ENCODE assay signal across 8 cellular contexts in the genomic region with DNA sequence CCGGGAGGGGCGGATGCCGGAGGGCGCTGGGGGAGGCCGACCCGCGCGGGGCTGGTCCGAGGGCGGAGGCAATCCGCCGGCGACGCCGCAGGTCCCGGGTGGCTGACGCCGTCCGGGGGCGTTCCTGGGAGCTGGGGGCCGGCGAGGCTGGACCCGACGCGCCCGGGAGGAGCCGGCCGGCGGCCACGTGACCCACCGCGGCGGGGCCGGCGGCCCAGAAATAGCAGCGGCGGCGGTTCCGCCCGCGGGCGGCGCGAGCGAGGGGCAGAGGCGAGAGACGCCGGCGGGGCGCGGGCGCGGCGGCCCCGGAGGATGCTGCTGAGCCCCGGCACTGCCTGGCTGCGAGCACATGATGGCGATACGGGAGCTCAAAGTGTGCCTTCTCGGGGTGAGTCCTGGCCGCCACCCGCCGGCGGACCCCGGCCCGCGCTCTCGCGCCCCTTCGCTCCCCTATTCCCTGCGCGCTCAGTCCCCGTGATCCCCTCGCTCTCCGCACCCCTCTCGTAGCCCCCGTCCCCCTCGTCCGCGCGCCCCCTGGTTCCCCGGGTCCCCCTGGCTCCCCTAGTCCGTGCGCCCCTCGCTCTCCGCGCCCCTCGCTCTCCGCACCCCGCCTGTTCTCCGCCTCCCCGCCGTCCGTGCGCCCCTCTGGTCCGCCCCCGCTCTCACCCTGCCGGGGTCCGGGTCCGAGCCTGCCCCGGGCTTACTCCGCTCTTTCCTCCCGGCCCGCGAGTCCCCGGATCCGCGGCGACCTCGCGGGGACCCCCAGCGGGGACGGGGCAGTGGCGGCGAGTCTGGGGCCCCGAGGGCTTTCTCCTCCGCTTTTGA. TPM values are rescaled to one million over a fixed set of nuclear protein-coding genes. Genes with fewer than 3 reads are reported as not detected.
DNase-seq lines count a peak whose midpoint lies in the region; ATAC-seq, FAIRE-seq and TF ChIP-seq lines count a peak whose summit lies in the region.

A gene with protein sequence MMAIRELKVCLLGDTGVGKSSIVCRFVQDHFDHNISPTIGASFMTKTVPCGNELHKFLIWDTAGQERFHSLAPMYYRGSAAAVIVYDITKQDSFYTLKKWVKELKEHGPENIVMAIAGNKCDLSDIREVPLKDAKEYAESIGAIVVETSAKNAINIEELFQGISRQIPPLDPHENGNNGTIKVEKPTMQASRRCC (plus strand): TSS at position 245 of the 825 bp plus-strand sequence. CDS start 105 bp downstream, at position 350.

- peak within 1 kb of the TSS; percentile 66 for H3K4me2 ChIP-seq in DOHH2 (ENCODE audit: low read length)

- H3K9me2 ChIP-seq in DOHH2 (replicated peaks; ENCODE audit: control insufficient read depth, low read length): no peaks in the 10 kb centered on the region

- peak; percentile 32 for ATAC-seq in GM19455 (IDR thresholded peaks at IDR 0.05; ENCODE audit: unreplicated experiment)
- ATAC-seq in pancreas: peak; percentile 76 to 85 (median 83)
- no peak for ATAC-seq in HG02884 (IDR thresholded peaks at IDR 0.05; ENCODE audit: unreplicated experiment)

- H4K20me1 ChIP-seq in DOHH2 (ENCODE audit: control insufficient read depth, insufficient read depth, low read depth, low read length): no peaks in the 10 kb centered on the region; the same call in 1 of the 2 replicates

- in situ Hi-C loops in astrocyte of the cerebellum (cut with HindIII; ENCODE audit: low sequenced_read_pairs): no loop called here

- DNase-seq in LoVo (ENCODE audit: low spot score): peak; percentile 38
- no peak for DNase-seq in astrocyte of the cerebellum (ENCODE audit: low read depth)
- peak; percentile 81 for DNase-seq in left ventricle myocardium inferior
- peak; percentile 54 to 83 (median 65) for DNase-seq in pancreas
- no peak for DNase-seq in Kasumi-1 (lab: John Stamatoyannopoulos, UW)

- H3K9me3 ChIP-seq in DOHH2 (ENCODE audit: control insufficient read depth, insufficient read depth, low read length) (no peaks in the 10 kb centered on the region), left ventricle myocardium inferior (replicated peaks) (no peaks in the 10 kb centered on the region), pancreas (no peaks in the 10 kb centered on the region)

- no peaks in the 10 kb centered on the region for H3F3A ChIP-seq in DOHH2 (ENCODE audit: control insufficient read depth, insufficient read depth)

- peaks cover 4% of the 10 kb centered on the region; the same call in 1 of the 2 replicates for H3K4me1 ChIP-seq in DOHH2 (ENCODE audit: control insufficient read depth, low read length)
- peaks cover 25% of the 10 kb centered on the region for H3K4me1 ChIP-seq in left ventricle myocardium inferior
- H3K4me1 ChIP-seq in pancreas: no peaks in the 10 kb centered on the region

- H3K27ac ChIP-seq in DOHH2 (ENCODE audit: low read depth, low read length): no peak within 1 kb of the TSS
- H3K27ac ChIP-seq in left ventricle myocardium inferior (replicated peaks): peak within 1 kb of the TSS; percentile 86
- peak within 1 kb of the TSS in 2 of 4 donors; percentile 69 to 78 for H3K27ac ChIP-seq in pancreas

- peak within 1 kb of the TSS; percentile 55 for H3K4me3 ChIP-seq in DOHH2 (ENCODE audit: low read length)
- peak within 1 kb of the TSS; percentile 87 for H3K4me3 ChIP-seq in astrocyte of the cerebellum (ENCODE audit: low read depth, low read length)
- peak within 1 kb of the TSS; percentile 84 for H3K4me3 ChIP-seq in left ventricle myocardium inferior
- H3K4me3 ChIP-seq in pancreas: peak within 1 kb of the TSS; percentile 28 to 59 (median 54)

- no peaks in the 10 kb centered on the region for H3K79me2 ChIP-seq in DOHH2 (ENCODE audit: control insufficient read depth, low read length)

- no peak for FAIRE-seq in pancreas (lab: Jason Lieb, UNC)

- WGBS in pancreas, 2 donors: 2% methylated on average over 87 to 117 of the region's 117 CpGs

- H3K36me3 ChIP-seq in DOHH2 (ENCODE audit: control insufficient read depth, low read length): no peaks in the 10 kb centered on the region
- no peaks in the 10 kb centered on the region for H3K36me3 ChIP-seq in left ventricle myocardium inferior
- no peaks in the 10 kb centered on the region for H3K36me3 ChIP-seq in pancreas

- intact Hi-C loops in left ventricle myocardium inferior (cut with micrococcal nuclease) (no loop called here), pancreas (cut with DNase I) (loop anchor here in 1 of 3 donors (10.0 kb wide), 1 partner anchor 57 kb away; no protein-coding TSS in a partner anchor)

- H3K27me3 ChIP-seq in DOHH2 (ENCODE audit: control insufficient read depth, low read length) (peaks cover 94% of the 10 kb centered on the region), left ventricle myocardium inferior (ENCODE audit: low read depth) (no peaks in the 10 kb centered on the region), pancreas (no peaks in the 10 kb centered on the region)

- TF ChIP-seq CTCF in DOHH2 (IDR thresholded peaks at IDR 0.05; ENCODE audit: low read depth, low read length, poor library complexity, severe bottlenecking) (no peak), astrocyte of the cerebellum (IDR thresholded peaks at IDR 0.05; ENCODE audit: low read depth, low read length, missing control alignments) (no peak), left ventricle myocardium inferior (IDR thresholded peaks at IDR 0.05; ENCODE audit: borderline replicate concordance) (peak; percentile 26), pancreas (IDR thresholded peaks at IDR 0.05) (no peak)

RNA-seq across cellular contexts. Expression of the gene that starts here (rescaled TPM):
- total RNA-seq in left ventricle myocardium inferior: 12.0 TPM
- total RNA-seq in pancreas: 10 to 100 TPM in 2 of 6 donors, 1 to 10 TPM in 4; 1.4 to 28.2 (median 5.5) TPM
- 1 to 10 TPM; 3.2 to 4.2 TPM for polyA plus RNA-seq in pancreas

Comparison
In these comparisons a context has a peak if more than half of its experiments do, and no peak if none do; other contexts are left out.
1. DNase-seq: peak in LoVo (single experiment), left ventricle myocardium inferior (single experiment) and pancreas (6 of 6); none in astrocyte of the cerebellum (single experiment) and Kasumi-1 (0 of 2).
2. Peak in every context shown above with its lines, with median percentiles within 50 percentile points of each other: H3K4me3 ChIP-seq.